Comparison of ENCODE assay signal across 19 cellular contexts in the genomic region with DNA sequence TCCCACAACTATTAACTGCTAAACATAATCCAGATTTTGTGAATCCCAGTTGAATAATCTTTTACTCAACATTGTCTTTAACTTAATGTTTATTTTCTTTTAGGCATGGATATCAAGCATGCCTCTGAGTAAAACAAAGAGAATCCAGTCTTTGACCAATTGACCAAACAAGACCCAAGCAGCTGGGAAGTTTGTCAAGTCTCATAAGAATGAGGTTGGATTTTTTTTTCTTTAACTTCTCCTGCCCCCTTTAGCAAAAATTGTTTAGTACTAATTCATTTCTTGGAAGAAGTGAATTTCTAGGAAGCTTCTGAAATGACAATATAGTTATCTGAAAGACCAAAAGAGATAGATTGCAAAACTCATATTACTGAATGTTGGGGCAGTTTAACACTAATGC.
DNase-seq lines count a peak whose midpoint lies in the region; ATAC-seq and TF ChIP-seq lines count a peak whose summit lies in the region.
"Had no signal": no experiment of that assay in that cellular context is flagged by ENCODE, and none has a peak within 500 bp of the region (broad histone marks: within the 10 kb centered on the region; RNA-seq: fewer than 3 reads in every experiment).

No MANE protein-coding gene starts in this region.

- ATAC-seq in naive thymus-derived CD4-positive, alpha-beta T cell = no peak
- no peak for ATAC-seq in HG02678 (IDR thresholded peaks at IDR 0.05; ENCODE audit: unreplicated experiment)
- ATAC-seq: esophagus mucosa, left lung, natural killer cell, Panc1 had no signal

- no peak for TF ChIP-seq CTCF in fibroblast of lung (conservative IDR thresholded peaks at IDR 0.05 in 1 of 2, IDR thresholded peaks at IDR 0.05 in 1 of 2; ENCODE audit: low read depth in 1 of 2, low read length in 2 of 2)

- H3K27me3 Mint-ChIP-seq in naive thymus-derived CD4-positive, alpha-beta T cell = peaks cover 0 to 15% (median 4%) of the 10 kb centered on the region in 5 donors

- H3K9me3 ChIP-seq in fibroblast of lung (ENCODE audit: control insufficient read depth, insufficient read depth, low read depth, low read length) = no peaks in the 10 kb centered on the region
- H3K9me3 ChIP-seq in naive thymus-derived CD4-positive, alpha-beta T cell (ENCODE audit: control insufficient read depth in 2 of 3, low read length in 3 of 3) = no peaks in the 10 kb centered on the region
- H3K9me3 ChIP-seq: left lung had no signal

- no peak overlapping the region for H3K4me3 ChIP-seq in fibroblast of lung (replicated peaks in 1 of 4; ENCODE audit: control extremely low read depth in 1 of 4, insufficient read depth in 1 of 4, low read depth in 3 of 4, low read length in 4 of 4)
- no peak overlapping the region for H3K4me3 ChIP-seq in skeletal muscle cell (ENCODE audit: low read depth, low read length)
- no peak overlapping the region for H3K4me3 ChIP-seq in naive thymus-derived CD4-positive, alpha-beta T cell (ENCODE audit: low read length)
- H3K4me3 ChIP-seq: left lung had no signal

- H3K79me2 ChIP-seq in fibroblast of lung (ENCODE audit: control insufficient read depth, insufficient read depth, low read length) = no peaks in the 10 kb centered on the region

- H3K4me1 Mint-ChIP-seq in naive thymus-derived CD4-positive, alpha-beta T cell = peaks cover 0 to 9% (median 0%) of the 10 kb centered on the region in 7 donors

- no peak overlapping the region for H3K4me2 ChIP-seq in fibroblast of lung (ENCODE audit: extremely low read depth, insufficient read depth, low read length)

- H3K9ac ChIP-seq in fibroblast of lung (ENCODE audit: insufficient read depth, low read length) = no peak overlapping the region

- no peak overlapping the region for H3K4me3 Mint-ChIP-seq in naive thymus-derived CD4-positive, alpha-beta T cell
- H3K4me3 Mint-ChIP-seq: H9, natural killer cell had no signal

- no peaks in the 10 kb centered on the region for H4K20me1 ChIP-seq in fibroblast of lung (ENCODE audit: control insufficient read depth, extremely low read depth, insufficient read depth, low read length)

- peak overlapping the region; percentile 8 for H3K27ac ChIP-seq in fibroblast of lung (ENCODE audit: insufficient read depth, low read length)
- no peak overlapping the region for H3K27ac ChIP-seq in naive thymus-derived CD4-positive, alpha-beta T cell (ENCODE audit: low read depth, low read length)
- H3K27ac ChIP-seq: left lung had no signal

- peaks cover 13% of the 10 kb centered on the region for H3K4me1 ChIP-seq in fibroblast of lung (ENCODE audit: control insufficient read depth, extremely low read depth, insufficient read depth, low read length)
- H3K4me1 ChIP-seq in naive thymus-derived CD4-positive, alpha-beta T cell (ENCODE audit: control insufficient read depth in 2 of 2, insufficient read depth in 2 of 2, low read length in 2 of 2) = no peaks in the 10 kb centered on the region

- no peaks in the 10 kb centered on the region for H3K9me3 Mint-ChIP-seq in naive thymus-derived CD4-positive, alpha-beta T cell
- H3K9me3 Mint-ChIP-seq: H9, natural killer cell had no signal

- H3K36me3 ChIP-seq in fibroblast of lung (ENCODE audit: control insufficient read depth, insufficient read depth, low read length) = no peaks in the 10 kb centered on the region
- H3K36me3 ChIP-seq in naive thymus-derived CD4-positive, alpha-beta T cell (ENCODE audit: control insufficient read depth in 2 of 3, insufficient read depth in 3 of 3, low read length in 3 of 3) = no peaks in the 10 kb centered on the region
- H3K36me3 ChIP-seq: left lung had no signal

- H3K36me3 Mint-ChIP-seq in naive thymus-derived CD4-positive, alpha-beta T cell = no peaks in the 10 kb centered on the region
- H3K36me3 Mint-ChIP-seq: natural killer cell had no signal

- CTCF ChIA-PET in naive thymus-derived CD4-positive, alpha-beta T cell (lab: Charles Lee) = interaction anchor here (0.8 kb wide), 1 partner anchor 312 kb away, joined by 5 read pairs; no protein-coding TSS in a partner anchor

- intact Hi-C loops in naive thymus-derived CD4-positive, alpha-beta T cell (cut with micrococcal nuclease) = loop anchor here (5.0 to 10.0 kb wide), 4 partner anchors 104 to 412 kb away; no protein-coding TSS in a partner anchor

- no peak overlapping the region for H2AFZ ChIP-seq in fibroblast of lung (ENCODE audit: low read length)

- DNase-seq in Daoy (ENCODE audit: low read depth) = peak; percentile 26
- peak; percentile 66 for DNase-seq in RPMI7951 (ENCODE audit: low read depth)
- DNase-seq in fibroblast of lung (ENCODE audit: low read depth in 2 of 2) = peak; percentile 87 to 93
- peak; percentile 71 for DNase-seq in skeletal muscle cell (ENCODE audit: low read depth)
- no peak for DNase-seq in naive thymus-derived CD4-positive, alpha-beta T cell
- DNase-seq in globus pallidus (ENCODE audit: low spot score) = no peak
- DNase-seq in NCI-H187 treated with DMSO at 0.1 percent for 48 hours (lab: John Stamatoyannopoulos, UW) = no peak
- DNase-seq: activated CD8-positive, alpha-beta memory T cell treated with anti-CD3 and anti-CD28 coated beads for 24 hours; H9; left lung; natural killer cell; NCI-H2107; NCI-H748 treated with DMSO at 0.1 percent for 48 hours; retina; stimulated activated CD4-positive, alpha-beta T cell treated with anti-CD3 and anti-CD28 coated beads, Interleukin-2, amount 100 ng/mL, for 24 hours; SW 1271 had no signal

- H3K27me3 ChIP-seq in fibroblast of lung (ENCODE audit: control insufficient read depth, insufficient read depth, low read length) = no peaks in the 10 kb centered on the region
- no peaks in the 10 kb centered on the region for H3K27me3 ChIP-seq in naive thymus-derived CD4-positive, alpha-beta T cell (ENCODE audit: control insufficient read depth in 2 of 2, insufficient read depth in 2 of 2, low read length in 2 of 2)
- H3K27me3 ChIP-seq: left lung had no signal

- H3K27ac Mint-ChIP-seq in naive thymus-derived CD4-positive, alpha-beta T cell = no peak overlapping the region
- H3K27ac Mint-ChIP-seq: natural killer cell had no signal

- POLR2A ChIA-PET in naive thymus-derived CD4-positive, alpha-beta T cell (lab: Charles Lee) = no interaction called here

Comparison
In these comparisons a context has a peak if more than half of its experiments do, and no peak if none do; other contexts are left out.
1. DNase-seq: peak in Daoy (single experiment), RPMI7951 (single experiment), fibroblast of lung (2 of 2) and skeletal muscle cell (single experiment); none in naive thymus-derived CD4-positive, alpha-beta T cell (0 of 9), globus pallidus (single experiment) and NCI-H187 treated with DMSO at 0.1 percent for 48 hours (single experiment).